In genomic region chr1:182264187-182264586, GRCh38 we compare ENCODE assay signal across 10 cellular contexts.
"Had no signal": no experiment of that assay in that cellular context is flagged by ENCODE, and none has a peak within 500 bp of the region (broad histone marks: within the 10 kb centered on the region; RNA-seq: fewer than 3 reads in every experiment).

No MANE protein-coding gene starts in this region.

- H2AFZ ChIP-seq: GM23338 had no signal

- H3K4me2 ChIP-seq: GM23338, KMS-11 had no signal

- H3K27ac ChIP-seq: HL-60, KMS-11 had no signal

- FAIRE-seq: H1, H54 had no signal

- H3K9ac ChIP-seq: KMS-11 had no signal

- DNase-seq: H9, HCEC 1CT, IMR-90, Kasumi-1, KBM-7 had no signal

- H3K4me3 ChIP-seq: GM23338 had no signal

- ATAC-seq: GM23338 had no signal
